ENCODE assay signal across 1 cellular context in genomic region chr6:52670502-52671409, GRCh38.
TF ChIP-seq lines count a peak whose summit lies in the region.

Gene TMEM14A (plus strand): TSS chr6:52671113. CDS start chr6:52677103, 5,990 bp downstream.

TF ChIP-seq in H1, 55 proteins besides CTCF, POLR2A, EP300 and RAD21 (continued from another document):
- TF ChIP-seq RNF2 (IDR thresholded peaks at IDR 0.05; ENCODE audit: borderline replicate concordance, low read depth, low read length, missing control alignments, poor library complexity, severe bottlenecking) = no peak
- TF ChIP-seq HDAC6 (IDR thresholded peaks at IDR 0.05; ENCODE audit: low read depth, low read length) = no peak
- TF ChIP-seq GTF2F1 (IDR thresholded peaks at IDR 0.05; ENCODE audit: borderline replicate concordance, low read depth, low read length) = no peak
- TF ChIP-seq BACH1 (IDR thresholded peaks at IDR 0.05; ENCODE audit: low read length) = no peak
- no peak for TF ChIP-seq USF2 (IDR thresholded peaks at IDR 0.05; ENCODE audit: low read length)
- no peak for TF ChIP-seq BCL11A (IDR thresholded peaks at IDR 0.05; ENCODE audit: low read depth in 2 of 2, low read length in 2 of 2)
- peak; percentile 55; the same call in 1 of the 2 replicates for TF ChIP-seq POLR2AphosphoS5 (IDR thresholded peaks at IDR 0.05; ENCODE audit: low read depth, low read length)
- TF ChIP-seq E2F6 (IDR thresholded peaks at IDR 0.05) = 0 out of 2 replicates have a peak, but pooled peaks have one; percentile 27
- peak; percentile 74 for TF ChIP-seq TAF1 (IDR thresholded peaks at IDR 0.05; ENCODE audit: low read depth, low read length)
- TF ChIP-seq TAF7 (optimal IDR thresholded peaks at IDR 0.05; ENCODE audit: borderline replicate concordance, low read depth, low read length) = peak; percentile 33
- TF ChIP-seq CHD1 (IDR thresholded peaks at IDR 0.05; ENCODE audit: low read depth, low read length) = no peak
- no peak for TF ChIP-seq SIRT6 (IDR thresholded peaks at IDR 0.05; ENCODE audit: low read length)
- no peak for TF ChIP-seq ZNF274 (IDR thresholded peaks at IDR 0.05; ENCODE audit: borderline replicate concordance, extremely low read depth, low read length)
- no peak for TF ChIP-seq SAP30 (IDR thresholded peaks at IDR 0.05; ENCODE audit: insufficient read depth, insufficient replicate concordance, low read length)
- peak; percentile 32 for TF ChIP-seq KDM4A (IDR thresholded peaks at IDR 0.05; ENCODE audit: low read depth, low read length, severe bottlenecking)
- no peak for TF ChIP-seq CBX5 (IDR thresholded peaks at IDR 0.05; ENCODE audit: low read depth, low read length)
- peak in 1 of 2 experiments; percentile 74; a peak in 1 of 4 replicates for TF ChIP-seq HDAC2 (IDR thresholded peaks at IDR 0.05; ENCODE audit: borderline replicate concordance in 1 of 2, low read depth in 2 of 2, low read length in 2 of 2)
- no peak for TF ChIP-seq CHD7 (IDR thresholded peaks at IDR 0.05; ENCODE audit: insufficient replicate concordance, low read length)
- TF ChIP-seq EGR1 (IDR thresholded peaks at IDR 0.05; ENCODE audit: borderline replicate concordance, low read depth, low read length) = no peak
- no peak for TF ChIP-seq BRCA1 (IDR thresholded peaks at IDR 0.05; ENCODE audit: low read depth, low read length)
- TF ChIP-seq YY1 (IDR thresholded peaks at IDR 0.05; ENCODE audit: low read depth, low read length) = peak; percentile 34
- peak; percentile 73 to 74; a peak in 1 of 4 replicates for TF ChIP-seq SIN3A (conservative IDR thresholded peaks at IDR 0.05 in 1 of 2, IDR thresholded peaks at IDR 0.05 in 1 of 2; ENCODE audit: low read depth in 1 of 2, low read length in 2 of 2)
- peak; percentile 96 for TF ChIP-seq TBP (IDR thresholded peaks at IDR 0.05; ENCODE audit: low read depth, low read length)
- peak; percentile 47; the same call in 1 of the 2 replicates for TF ChIP-seq MAX (IDR thresholded peaks at IDR 0.05)
- TF ChIP-seq CEBPB (IDR thresholded peaks at IDR 0.05; ENCODE audit: low read depth, low read length) = peak; percentile 61
- TF ChIP-seq NRF1 (IDR thresholded peaks at IDR 0.05; ENCODE audit: low read depth, low read length) = peak; percentile 89
TF ChIP-seq in H1: peak in this region for 13.
